In the genomic region with DNA sequence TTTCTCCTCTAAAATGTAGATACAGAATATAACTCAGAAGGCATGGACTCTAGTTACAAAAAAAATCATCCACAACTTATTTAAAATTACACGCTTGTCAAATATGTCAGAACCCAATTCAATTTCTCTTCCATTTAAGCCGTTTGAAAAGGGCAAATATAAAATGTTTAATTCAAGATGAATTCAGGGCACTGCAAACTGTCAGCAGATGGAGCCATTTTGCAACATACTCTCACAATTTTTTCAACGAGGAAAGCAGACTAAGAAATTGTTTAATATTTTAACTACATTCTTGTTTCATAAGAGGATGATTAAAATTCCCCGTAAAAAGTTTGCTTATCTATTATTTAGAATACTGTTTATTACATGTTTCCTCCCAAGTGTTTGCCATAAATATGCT, we compare ENCODE assay signal across 15 cellular contexts.
A peak's percentile ranks its signal among the peaks of the same experiment; 100 is the strongest.
DNase-seq lines count a peak whose midpoint lies in the region; ATAC-seq and TF ChIP-seq lines count a peak whose summit lies in the region.
"Had no signal": no experiment of that assay in that cellular context is flagged by ENCODE, and none has a peak within 500 bp of the region (broad histone marks: within the 10 kb centered on the region; RNA-seq: fewer than 3 reads in every experiment).

No MANE protein-coding gene starts in this region.

- H3K36me3 ChIP-seq in GM23338 (ENCODE audit: insufficient read depth): no peaks in the 10 kb centered on the region
- H3K36me3 ChIP-seq in effector memory CD4-positive, alpha-beta T cell (ENCODE audit: control insufficient read depth, insufficient read depth, low read length): no peaks in the 10 kb centered on the region
- H3K36me3 ChIP-seq: cardiac muscle cell had no signal

- no peak overlapping the region for H3K4me3 Mint-ChIP-seq in GM23338
- H3K4me3 Mint-ChIP-seq in osteocyte (ENCODE audit: unreplicated experiment): no peak overlapping the region
- H3K4me3 Mint-ChIP-seq: stimulated activated naive B cell treated with anti-CD40 and anti-IgM and Interleukin-4, amounts not matched to agents 10 μg/mL and 1 μg/mL and 100 μg/mL, for 72 hours; T-cell had no signal

- no peaks in the 10 kb centered on the region for H3K9me3 Mint-ChIP-seq in GM23338
- peaks cover 3% of the 10 kb centered on the region for H3K9me3 Mint-ChIP-seq in osteocyte (ENCODE audit: unreplicated experiment)
- H3K9me3 Mint-ChIP-seq: stimulated activated naive B cell treated with anti-CD40 and anti-IgM and Interleukin-4, amounts not matched to agents 10 μg/mL and 1 μg/mL and 100 μg/mL, for 72 hours had no signal

- H3K27me3 Mint-ChIP-seq in GM23338 (ENCODE audit: insufficient read depth, low read depth, poor library complexity) (no peaks in the 10 kb centered on the region), osteocyte (ENCODE audit: unreplicated experiment) (no peaks in the 10 kb centered on the region)
- H3K27me3 Mint-ChIP-seq: stimulated activated naive B cell treated with anti-CD40 and anti-IgM and Interleukin-4, amounts not matched to agents 10 μg/mL and 1 μg/mL and 100 μg/mL, for 72 hours had no signal

- DNase-seq in GM23338 (ENCODE audit: low spot score): peak; percentile 5
- peak; percentile 0 for DNase-seq in NCI-H748 (lab: John Stamatoyannopoulos, UW; ENCODE audit: unreplicated experiment)
- DNase-seq in epithelial cell of proximal tubule (ENCODE audit: low read depth): no peak
- no peak for DNase-seq in osteocyte (ENCODE audit: extremely low spot score, unreplicated experiment)
- DNase-seq in NCI-H2171 (lab: John Stamatoyannopoulos, UW): no peak
- DNase-seq in effector memory CD4-positive, alpha-beta T cell: no peak
- no peak for DNase-seq in GOT3 (lab: John Stamatoyannopoulos, UW)
- DNase-seq: Calu3; NCI-H524 treated with DMSO at 0.1 percent for 48 hours; stimulated activated CD4-positive, alpha-beta T cell treated with anti-CD3 and anti-CD28 coated beads, Interleukin-1b, Interleukin-23, amount 100 ng/mL, for 48 hours; stimulated activated naive B cell treated with anti-CD40 and anti-IgM and Interleukin-4, amounts not matched to agents 10 μg/mL and 1 μg/mL and 100 μg/mL, for 72 hours; T-cell had no signal

- H4K20me1 ChIP-seq in GM23338 (replicated peaks; ENCODE audit: insufficient read depth): no peaks in the 10 kb centered on the region

- no peak for ATAC-seq in GM23338
- ATAC-seq: esophagus mucosa; GM12878; stimulated activated naive B cell treated with anti-CD40 and anti-IgM and Interleukin-4, amounts not matched to agents 10 μg/mL and 1 μg/mL and 100 μg/mL, for 72 hours; T-cell had no signal

- no peaks in the 10 kb centered on the region for H3K36me3 Mint-ChIP-seq in GM23338 (ENCODE audit: low read depth)
- H3K36me3 Mint-ChIP-seq in osteocyte (ENCODE audit: unreplicated experiment): no peaks in the 10 kb centered on the region
- H3K36me3 Mint-ChIP-seq: stimulated activated naive B cell treated with anti-CD40 and anti-IgM and Interleukin-4, amounts not matched to agents 10 μg/mL and 1 μg/mL and 100 μg/mL, for 72 hours; T-cell had no signal

- no peak overlapping the region for H3K27ac ChIP-seq in GM23338 (ENCODE audit: low read depth)
- no peak overlapping the region for H3K27ac ChIP-seq in effector memory CD4-positive, alpha-beta T cell (ENCODE audit: insufficient read depth, low read length, poor library complexity, severe bottlenecking)
- H3K27ac ChIP-seq: cardiac muscle cell had no signal

- H3F3A ChIP-seq in GM23338 (replicated peaks; ENCODE audit: low read depth): no peaks in the 10 kb centered on the region

- H3K27ac Mint-ChIP-seq in GM23338 (no peak overlapping the region), osteocyte (ENCODE audit: unreplicated experiment) (no peak overlapping the region)
- H3K27ac Mint-ChIP-seq: stimulated activated naive B cell treated with anti-CD40 and anti-IgM and Interleukin-4, amounts not matched to agents 10 μg/mL and 1 μg/mL and 100 μg/mL, for 72 hours; T-cell had no signal

- no peaks in the 10 kb centered on the region for H3K79me2 ChIP-seq in GM23338 (replicated peaks; ENCODE audit: insufficient read depth)

- H3K4me1 Mint-ChIP-seq in GM23338: no peaks in the 10 kb centered on the region
- no peaks in the 10 kb centered on the region for H3K4me1 Mint-ChIP-seq in osteocyte (ENCODE audit: unreplicated experiment)
- H3K4me1 Mint-ChIP-seq: stimulated activated naive B cell treated with anti-CD40 and anti-IgM and Interleukin-4, amounts not matched to agents 10 μg/mL and 1 μg/mL and 100 μg/mL, for 72 hours; T-cell had no signal

- no peak overlapping the region for H2AFZ ChIP-seq in GM23338

- H3K27me3 ChIP-seq in GM23338 (ENCODE audit: insufficient read depth): no peaks in the 10 kb centered on the region
- H3K27me3 ChIP-seq in effector memory CD4-positive, alpha-beta T cell (replicated peaks; ENCODE audit: control insufficient read depth, insufficient read depth, low read length, poor library complexity, severe bottlenecking): no peaks in the 10 kb centered on the region
- H3K27me3 ChIP-seq: cardiac muscle cell had no signal

- H3K4me3 ChIP-seq in GM23338 (no peak overlapping the region), epithelial cell of proximal tubule (ENCODE audit: low read depth, low read length) (no peak overlapping the region)
- H3K4me3 ChIP-seq in effector memory CD4-positive, alpha-beta T cell (ENCODE audit: insufficient read depth, low read depth, low read length, poor library complexity, severe bottlenecking): no peak overlapping the region
- H3K4me3 ChIP-seq: cardiac muscle cell, GM12878 had no signal

- H3K4me1 ChIP-seq in GM23338 (ENCODE audit: insufficient read depth): no peaks in the 10 kb centered on the region
- H3K4me1 ChIP-seq in effector memory CD4-positive, alpha-beta T cell (ENCODE audit: control insufficient read depth, insufficient read depth, low read length, poor library complexity, severe bottlenecking): no peaks in the 10 kb centered on the region

- H3K4me2 ChIP-seq in GM23338: no peak overlapping the region

- H3K9me3 ChIP-seq in effector memory CD4-positive, alpha-beta T cell (ENCODE audit: control insufficient read depth, low read length): no peaks in the 10 kb centered on the region

- TF ChIP-seq CTCF in GM23338 (conservative IDR thresholded peaks at IDR 0.05; ENCODE audit: low read depth in 2 of 2) (peak; percentile 33 to 42), epithelial cell of proximal tubule (conservative IDR thresholded peaks at IDR 0.05; ENCODE audit: low read depth, low read length) (peak; percentile 16), osteocyte (IDR thresholded peaks at IDR 0.05) (peak; percentile 15)

- H3K9me2 ChIP-seq in GM23338 (ENCODE audit: insufficient read depth): no peaks in the 10 kb centered on the region

TF ChIP-seq in GM23338, 12 proteins besides CTCF, POLR2A, EP300 and RAD21:
- TF ChIP-seq STAT1 (IDR thresholded peaks at IDR 0.05; ENCODE audit: unreplicated experiment) (no peak), REST (IDR thresholded peaks at IDR 0.05; ENCODE audit: unreplicated experiment) (no peak), CREB1 (CRISPR knock-in tag; IDR thresholded peaks at IDR 0.05; ENCODE audit: low read depth) (no peak), EZH2 (IDR thresholded peaks at IDR 0.05; ENCODE audit: low read depth, unreplicated experiment) (no peak), JUNB (IDR thresholded peaks at IDR 0.05; ENCODE audit: unreplicated experiment) (no peak)

Comparison
In these comparisons a context has a peak if more than half of its experiments do, and no peak if none do; other contexts are left out.
1. DNase-seq: peak in GM23338 (single experiment) and NCI-H748 (single experiment); none in epithelial cell of proximal tubule (single experiment), osteocyte (single experiment), NCI-H2171 (single experiment), effector memory CD4-positive, alpha-beta T cell (0 of 3) and GOT3 (single experiment).
2. Peak in every context shown above with its lines, with median percentiles within 50 percentile points of each other: CTCF ChIP-seq.